In the genomic region with DNA sequence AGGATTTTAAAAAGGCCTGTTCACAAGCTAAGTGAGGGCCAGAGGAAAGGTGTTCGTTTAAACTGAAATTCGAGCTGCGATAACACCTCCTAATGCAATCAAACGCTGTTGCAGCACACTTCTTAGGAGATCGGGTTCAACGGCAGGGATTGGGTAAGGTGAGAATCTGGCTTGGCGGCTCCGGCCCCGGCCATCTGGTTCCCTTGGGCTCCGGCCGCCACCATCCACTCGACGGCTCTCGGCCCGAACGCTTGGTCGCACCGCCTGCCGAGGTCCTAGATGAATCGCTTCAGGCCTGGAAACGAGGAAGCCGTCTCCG, we compare ENCODE assay signal across 8 cellular contexts. TPM values are rescaled to one million over a fixed set of nuclear protein-coding genes. Genes with fewer than 3 reads are reported as not detected.
DNase-seq lines count a peak whose midpoint lies in the region; ATAC-seq lines count a peak whose summit lies in the region.

No MANE protein-coding gene starts in this region.

- peaks cover 5 to 10% (median 8%) of the 10 kb centered on the region in 3 donors for H3K27me3 Mint-ChIP-seq in immature natural killer cell (ENCODE audit: low read depth in 3 of 3)
- no peaks in the 10 kb centered on the region for H3K27me3 Mint-ChIP-seq in stimulated activated naive CD8-positive, alpha-beta T cell treated with anti-CD3 and anti-CD28 coated beads, Interleukin-15, amount 100 ng/mL, for 72 hours

- H3K36me3 Mint-ChIP-seq in immature natural killer cell: no peaks in the 10 kb centered on the region

- peak overlapping the region; percentile 98 to 99 (median 99) for H3K27ac Mint-ChIP-seq in immature natural killer cell
- peak overlapping the region; percentile 98 to 99 for H3K27ac Mint-ChIP-seq in stimulated activated naive CD8-positive, alpha-beta T cell treated with anti-CD3 and anti-CD28 coated beads, Interleukin-15, amount 100 ng/mL, for 72 hours

- H3K27ac ChIP-seq in angular gyrus (ENCODE audit: low read depth, low read length): peak overlapping the region; percentile 98

- H3K9me3 Mint-ChIP-seq in immature natural killer cell: no peaks in the 10 kb centered on the region
- H3K9me3 Mint-ChIP-seq in stimulated activated naive CD8-positive, alpha-beta T cell treated with anti-CD3 and anti-CD28 coated beads, Interleukin-15, amount 100 ng/mL, for 72 hours: no peaks in the 10 kb centered on the region

- peak overlapping the region; percentile 96 to 97 (median 96) for H3K4me3 Mint-ChIP-seq in immature natural killer cell
- peak overlapping the region; percentile 86 to 96 for H3K4me3 Mint-ChIP-seq in stimulated activated naive CD8-positive, alpha-beta T cell treated with anti-CD3 and anti-CD28 coated beads, Interleukin-15, amount 100 ng/mL, for 72 hours

- no peak for DNase-seq in activated CD4-positive, CD25-positive, alpha-beta regulatory T cell treated with anti-CD3 and anti-CD28 coated beads, Interleukin-2, amount 50 U/mL, for 72 hours
- DNase-seq in NCI-H2107 (lab: John Stamatoyannopoulos, UW) (peak; percentile 66), immature natural killer cell (no peak)
- DNase-seq in stimulated activated naive CD8-positive, alpha-beta T cell treated with anti-CD3 and anti-CD28 coated beads, Interleukin-15, amount 100 ng/mL, for 72 hours: no peak
- no peak for DNase-seq in stimulated activated naive CD4-positive, alpha-beta T cell treated with Interleukin-2 at 50 U/mL for 16 hours (lab: John Stamatoyannopoulos, UW)

- ATAC-seq in activated CD4-positive, CD25-positive, alpha-beta regulatory T cell treated with anti-CD3 and anti-CD28 coated beads, Interleukin-2, amount 50 U/mL, for 24 hours: peak; percentile 5 to 6
- peak; percentile 11 for ATAC-seq in HG02763 (IDR thresholded peaks at IDR 0.05; ENCODE audit: unreplicated experiment)
- ATAC-seq in stimulated activated naive CD8-positive, alpha-beta T cell treated with anti-CD3 and anti-CD28 coated beads, Interleukin-15, amount 100 ng/mL, for 72 hours: peak; percentile 36

- H3K4me1 Mint-ChIP-seq in immature natural killer cell: peaks cover 44 to 66% of the 10 kb centered on the region in 2 donors
- peaks cover 52% of the 10 kb centered on the region for H3K4me1 Mint-ChIP-seq in stimulated activated naive CD8-positive, alpha-beta T cell treated with anti-CD3 and anti-CD28 coated beads, Interleukin-15, amount 100 ng/mL, for 72 hours

RNA-seq across cellular contexts. Expression of a gene that starts 0.4 kb away (rescaled TPM):
- polyA plus RNA-seq in immature natural killer cell: 10 to 100 TPM; 10.8 to 14.6 (median 13.8) TPM

RNA-seq across cellular contexts. Expression of a gene that starts 0.6 kb away (rescaled TPM):
- polyA plus RNA-seq in immature natural killer cell: 10 to 100 TPM; 29.4 to 46.5 (median 30.2) TPM

RNA-seq across cellular contexts. Expression of a gene that starts 39.4 kb away (rescaled TPM):
- polyA plus RNA-seq in immature natural killer cell: 10 to 100 TPM; 45.5 to 49.4 (median 45.9) TPM
